Comparison of ENCODE assay signal across 23 cellular contexts in the genomic region with DNA sequence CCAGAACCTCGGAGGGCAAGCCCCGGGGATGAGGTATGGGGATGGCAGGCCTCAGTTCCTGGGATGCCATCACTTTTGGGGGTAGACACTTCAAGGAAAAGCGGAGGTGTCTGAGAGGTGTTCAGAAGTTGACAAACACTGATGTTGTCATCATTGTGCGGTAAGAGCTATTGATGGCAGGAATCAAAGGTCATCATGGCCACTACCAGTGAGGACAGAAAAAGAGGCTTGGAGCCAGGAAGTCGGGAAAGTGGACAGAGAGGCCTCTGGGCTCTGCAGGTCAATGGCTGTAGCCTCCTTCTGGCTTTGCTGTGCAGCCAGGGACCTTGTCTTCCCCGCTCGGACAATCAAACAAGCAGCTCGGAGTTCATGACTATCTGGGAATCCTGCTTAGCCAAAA. TPM values are rescaled to one million over a fixed set of nuclear protein-coding genes. Genes with fewer than 3 reads are reported as not detected.
A peak's percentile ranks its signal among the peaks of the same experiment; 100 is the strongest.
DNase-seq lines count a peak whose midpoint lies in the region; ATAC-seq, FAIRE-seq and TF ChIP-seq lines count a peak whose summit lies in the region.
"Had no signal": no experiment of that assay in that cellular context is flagged by ENCODE, and none has a peak within 500 bp of the region (broad histone marks: within the 10 kb centered on the region; RNA-seq: fewer than 3 reads in every experiment).

No MANE protein-coding gene starts in this region.

- no peaks in the 10 kb centered on the region for H3K79me2 ChIP-seq in HepG2 (ENCODE audit: insufficient read depth, low read length)
- no peaks in the 10 kb centered on the region for H3K79me2 ChIP-seq in neural progenitor cell (ENCODE audit: low read depth)
- no peaks in the 10 kb centered on the region for H3K79me2 ChIP-seq in PC-3 (ENCODE audit: low read length)

- H2AFZ ChIP-seq in HepG2 (ENCODE audit: low read length) (no peak overlapping the region), neural progenitor cell (replicated peaks) (no peak overlapping the region), PC-3 (ENCODE audit: low read length) (no peak overlapping the region)

- H3K27ac Mint-ChIP-seq in neural progenitor cell, result peak overlapping the region; percentile 93
- H3K27ac Mint-ChIP-seq: B cell; CD4-positive, alpha-beta T cell; CD8-positive, alpha-beta T cell had no signal

- in situ Hi-C loops in HepG2 (cut with HindIII; ENCODE audit: extremely low pct_ligation_motif_present, low pct_unique_long_range_greater_than_20kb), result no loop called here

- H3K9me2 ChIP-seq in PC-3 (replicated peaks; ENCODE audit: low read length), result no peaks in the 10 kb centered on the region

- BruUV-seq in HepG2 (replicated peaks; lab: Mats Ljungman, UMichigan), result no TSS peak
- BruUV-seq in PC-3 (replicated peaks; lab: Mats Ljungman, UMichigan), result no TSS peak

- no peaks in the 10 kb centered on the region for H3K36me3 ChIP-seq in liver (ENCODE audit: control insufficient read depth in 4 of 4, insufficient read depth in 3 of 4, low read depth in 1 of 4, low read length in 3 of 4)
- no peaks in the 10 kb centered on the region for H3K36me3 ChIP-seq in HepG2 (replicated peaks in 1 of 2; ENCODE audit: control insufficient read depth in 1 of 2, insufficient read depth in 2 of 2, low read length in 2 of 2)
- no peaks in the 10 kb centered on the region for H3K36me3 ChIP-seq in neural progenitor cell
- H3K36me3 ChIP-seq in PC-3 (ENCODE audit: low read depth, low read length), result no peaks in the 10 kb centered on the region
- H3K36me3 ChIP-seq: BLaER1 treated with 17β-estradiol and CSF1 and Interleukin-3, amounts not matched to agents 10 nM and 100 nM had no signal

- TF ChIP-seq POLR2A in HepG2 (IDR thresholded peaks at IDR 0.05; ENCODE audit: insufficient read depth in 1 of 2, low read depth in 2 of 2, low read length in 2 of 2) (no peak), erythroblast (IDR thresholded peaks at IDR 0.05; ENCODE audit: low read length) (no peak)

- H3K4me3 Mint-ChIP-seq in neural progenitor cell, result peak overlapping the region; percentile 9
- H3K4me3 Mint-ChIP-seq: B cell; CD4-positive, alpha-beta T cell; CD8-positive, alpha-beta T cell had no signal

- ATAC-seq in HepG2 (no peak), left lobe of liver (peak; percentile 64), PC-3 (no peak)
- ATAC-seq: A549; CD8-positive, alpha-beta T cell had no signal

- 77% methylated on average over 8 of the region's 8 CpGs for WGBS in liver
- 30% methylated on average over 8 of the region's 8 CpGs for WGBS in HepG2 (ENCODE audit: low lambda C conversion rate)

- peaks cover 46% of the 10 kb centered on the region for H3K4me1 Mint-ChIP-seq in neural progenitor cell
- H3K4me1 Mint-ChIP-seq: B cell had no signal

- H3K9ac ChIP-seq in liver (ENCODE audit: low read depth in 1 of 2, low read length in 2 of 2) (no peak overlapping the region), HepG2 (ENCODE audit: insufficient read depth, low read depth, low read length) (no peak overlapping the region), neural progenitor cell (no peak overlapping the region), PC-3 (ENCODE audit: low read length) (no peak overlapping the region)
- H3K9ac ChIP-seq: BLaER1 treated with 17β-estradiol and CSF1 and Interleukin-3, amounts not matched to agents 10 nM and 100 nM had no signal

- H3K36me3 Mint-ChIP-seq in neural progenitor cell, result no peaks in the 10 kb centered on the region
- H3K36me3 Mint-ChIP-seq: CD8-positive, alpha-beta T cell had no signal

- H3K4me1 ChIP-seq in liver (ENCODE audit: control insufficient read depth in 4 of 4, insufficient read depth in 4 of 4, low read length in 3 of 4), result no peaks in the 10 kb centered on the region
- H3K4me1 ChIP-seq in HepG2 (ENCODE audit: insufficient read depth, low read length), result peaks cover 5% of the 10 kb centered on the region; the same call in 1 of the 2 replicates
- H3K4me1 ChIP-seq in neural progenitor cell, result peaks cover 5% of the 10 kb centered on the region
- no peaks in the 10 kb centered on the region for H3K4me1 ChIP-seq in PC-3 (ENCODE audit: insufficient read depth, low read length)
- H3K4me1 ChIP-seq: A549; BLaER1 treated with 17β-estradiol and CSF1 and Interleukin-3, amounts not matched to agents 10 nM and 100 nM; Caco-2 had no signal

- no peak for FAIRE-seq in HepG2 (lab: Jason Lieb, UNC)
- FAIRE-seq: A549, D721Med, G401.6, GM12891, GM19239 had no signal

- TF ChIP-seq RAD21 in liver (IDR thresholded peaks at IDR 0.05) (no peak), HepG2 (CRISPR knock-in tag; IDR thresholded peaks at IDR 0.05) (no peak)

- CTCF ChIA-PET in HepG2 (lab: Yijun Ruan, JAX; ENCODE audit: low intra/inter-chr PET ratio, low total read pairs), result no interaction called here
- CTCF ChIA-PET in PC-3 (lab: Charles Lee), result no interaction called here

- POLR2A ChIA-PET in HepG2 (lab: Yijun Ruan, JAX), result no interaction called here
- POLR2A ChIA-PET in PC-3 (lab: Charles Lee; ENCODE audit: unreplicated experiment), result no interaction called here

- TF ChIP-seq EP300 in HepG2 (IDR thresholded peaks at IDR 0.05; ENCODE audit: low read depth in 2 of 2, low read length in 2 of 2) (no peak), HepG2 (CRISPR knock-in tag; IDR thresholded peaks at IDR 0.05; ENCODE audit: borderline replicate concordance) (no peak)

- no peak overlapping the region for H3K27ac ChIP-seq in liver (ENCODE audit: low read depth in 1 of 2, low read length in 2 of 2)
- H3K27ac ChIP-seq in HepG2 (ENCODE audit: extremely low read length, insufficient read depth, low read length), result no peak overlapping the region
- no peak overlapping the region for H3K27ac ChIP-seq in neural progenitor cell
- no peak overlapping the region for H3K27ac ChIP-seq in PC-3 (ENCODE audit: low read length)
- H3K27ac ChIP-seq: 22Rv1; A549; BLaER1 treated with 17β-estradiol and CSF1 and Interleukin-3, amounts not matched to agents 10 nM and 100 nM; C4-2B had no signal

- H3F3A ChIP-seq in neural progenitor cell (ENCODE audit: low read depth) (peaks cover 2% of the 10 kb centered on the region), PC-3 (ENCODE audit: low read length, unreplicated experiment) (no peaks in the 10 kb centered on the region)

- DNase-seq in HepG2 (ENCODE audit: low spot score) (no peak), left lobe of liver (ENCODE audit: low spot score) (no peak), neural progenitor cell (ENCODE audit: low spot score) (no peak), PC-3 (no peak), erythroblast (lab: John Stamatoyannopoulos, UW) (no peak), NCI-H510A treated with DMSO at 0.1 percent for 48 hours (lab: John Stamatoyannopoulos, UW) (no peak)
- DNase-seq: AML-193; Caco-2; Calu3; CD4-positive, alpha-beta T cell; CD8-positive, alpha-beta T cell; DMS79 treated with DMSO at 0.1 percent for 48 hours; GF-D8 had no signal

- no peaks in the 10 kb centered on the region for H3K27me3 ChIP-seq in liver (ENCODE audit: control insufficient read depth in 4 of 4, insufficient read depth in 4 of 4, low read length in 3 of 4)
- peaks cover 2 to 53% of the 10 kb centered on the region in 2 experiments; a peak in 4 of 5 replicates for H3K27me3 ChIP-seq in HepG2 (ENCODE audit: control insufficient read depth in 1 of 2, insufficient read depth in 2 of 2, low read length in 2 of 2)
- H3K27me3 ChIP-seq in neural progenitor cell, result no peaks in the 10 kb centered on the region
- no peaks in the 10 kb centered on the region for H3K27me3 ChIP-seq in PC-3 (ENCODE audit: low read length)
- H3K27me3 ChIP-seq: BLaER1 treated with 17β-estradiol and CSF1 and Interleukin-3, amounts not matched to agents 10 nM and 100 nM had no signal

- H3K9me3 ChIP-seq in liver (ENCODE audit: control insufficient read depth in 4 of 4, low read length in 3 of 4) (no peaks in the 10 kb centered on the region), HepG2 (ENCODE audit: low read length) (peaks cover 6% of the 10 kb centered on the region), neural progenitor cell (ENCODE audit: low read depth) (no peaks in the 10 kb centered on the region), PC-3 (ENCODE audit: low read length) (no peaks in the 10 kb centered on the region)
- H3K9me3 ChIP-seq: Caco-2 had no signal

- peaks cover 7% of the 10 kb centered on the region for H3K9me3 Mint-ChIP-seq in neural progenitor cell
- H3K9me3 Mint-ChIP-seq: CD4-positive, alpha-beta T cell had no signal

- intact Hi-C loops in HepG2 (cut with micrococcal nuclease; ENCODE audit: unreplicated experiment), result no loop called here
- intact Hi-C loops in PC-3 (cut with micrococcal nuclease), result no loop called here

- peaks cover 13% of the 10 kb centered on the region for H3K27me3 Mint-ChIP-seq in neural progenitor cell (ENCODE audit: insufficient read depth, low read depth)
- H3K27me3 Mint-ChIP-seq: B cell; CD4-positive, alpha-beta T cell had no signal

- H3K4me2 ChIP-seq in HepG2 (ENCODE audit: low read depth, low read length), result no peak overlapping the region
- H3K4me2 ChIP-seq in neural progenitor cell, result no peak overlapping the region
- no peak overlapping the region for H3K4me2 ChIP-seq in PC-3 (ENCODE audit: low read length)
- H3K4me2 ChIP-seq: A549; BLaER1 treated with 17β-estradiol and CSF1 and Interleukin-3, amounts not matched to agents 10 nM and 100 nM had no signal

- no peak for TF ChIP-seq CTCF in liver (IDR thresholded peaks at IDR 0.05; ENCODE audit: low read depth, low read length, missing input control)
- no peak for TF ChIP-seq CTCF in HepG2 (CRISPR knock-in tag; IDR thresholded peaks at IDR 0.05)
- no peak for TF ChIP-seq CTCF in neural progenitor cell (IDR thresholded peaks at IDR 0.05)
- TF ChIP-seq CTCF in PC-3 (conservative IDR thresholded peaks at IDR 0.05; ENCODE audit: low read depth, low read length), result no peak

- H4K20me1 ChIP-seq in HepG2 (ENCODE audit: insufficient read depth, low read length), result no peaks in the 10 kb centered on the region
- H4K20me1 ChIP-seq in neural progenitor cell (ENCODE audit: low read depth), result no peaks in the 10 kb centered on the region
- no peaks in the 10 kb centered on the region for H4K20me1 ChIP-seq in PC-3 (ENCODE audit: low read length)
- H4K20me1 ChIP-seq: BLaER1 treated with 17β-estradiol and CSF1 and Interleukin-3, amounts not matched to agents 10 nM and 100 nM had no signal

- H3K4me3 ChIP-seq in liver (ENCODE audit: low read depth in 1 of 3, low read length in 3 of 3), result no peak overlapping the region
- H3K4me3 ChIP-seq in HepG2 (replicated peaks in 1 of 3; ENCODE audit: insufficient read depth in 1 of 3, low read depth in 2 of 3, low read length in 3 of 3), result no peak overlapping the region
- no peak overlapping the region for H3K4me3 ChIP-seq in neural progenitor cell
- H3K4me3 ChIP-seq in PC-3 (ENCODE audit: low read length), result no peak overlapping the region
- H3K4me3 ChIP-seq: A549; BLaER1 treated with 17β-estradiol and CSF1 and Interleukin-3, amounts not matched to agents 10 nM and 100 nM had no signal

RNA-seq across cellular contexts. Expression of a gene that starts 19.3 kb away (rescaled TPM):
- 1 to 10 TPM; 2.6 to 6.0 TPM for total RNA-seq in liver
- 1 to 10 TPM; 1.6 to 3.5 TPM for polyA plus RNA-seq in liver
- total RNA-seq in HepG2 (2016; rRNA removed; fragmentation: Illumina TruSeq; extraction: Trizol), result not detected in 2 replicates
- total RNA-seq in HepG2 (2016; cell fraction: cytosol; rRNA removed; fragmentation: Illumina TruSeq; extraction: Trizol; ENCODE audit: low read depth), result not detected in 2 replicates
- total RNA-seq in HepG2 (2016; cell fraction: insoluble cytoplasmic fraction; rRNA removed; fragmentation: Illumina TruSeq; extraction: Trizol), result not detected in 2 replicates
- not detected in 2 replicates for total RNA-seq in HepG2 (2016; cell fraction: membrane; rRNA removed; fragmentation: Illumina TruSeq; extraction: Trizol)
- not detected in 2 replicates for total RNA-seq in HepG2 (2016; cell fraction: nucleus; rRNA removed; fragmentation: Illumina TruSeq; extraction: Trizol)
- 0.04 TPM in 1 of 2 replicates, not detected in the other for polyA plus RNA-seq in HepG2 (2011; rRNA removed)
- 0.03 TPM in 1 of 2 replicates, not detected in the other for polyA plus RNA-seq in HepG2 (2011; cell fraction: cytosol; rRNA removed)
- polyA plus RNA-seq in HepG2 (2011; cell fraction: nucleus; rRNA removed), result 0.23 TPM in 1 of 2 replicates, not detected in the other
- not detected in 2 replicates for polyA plus RNA-seq in HepG2 (2012)
- not detected in 2 replicates for polyA plus RNA-seq in HepG2 (2016; cell fraction: cytosol; fragmentation: Illumina TruSeq; extraction: Trizol; ENCODE audit: low read depth)
- polyA plus RNA-seq in HepG2 (2016; cell fraction: insoluble cytoplasmic fraction; fragmentation: Illumina TruSeq; extraction: Trizol; ENCODE audit: low read depth), result not detected in 2 replicates
- not detected in 2 replicates for polyA plus RNA-seq in HepG2 (2016; cell fraction: membrane; fragmentation: Illumina TruSeq; extraction: Trizol; ENCODE audit: low read depth)
- not detected in 2 replicates for polyA plus RNA-seq in HepG2 (2016; cell fraction: nucleus; fragmentation: Illumina TruSeq; extraction: Trizol; ENCODE audit: insufficient read depth, low read depth)
- 9.1 TPM in 1 of 2 replicates, not detected in the other for polyA minus RNA-seq in HepG2 (2011; rRNA and poly(A)+ RNA removed; ENCODE audit: low replicate concordance)
- polyA minus RNA-seq in HepG2 (2011; cell fraction: cytosol; rRNA and poly(A)+ RNA removed), result not detected in 2 replicates
- not detected in 2 replicates for polyA minus RNA-seq in HepG2 (2011; cell fraction: nucleus; rRNA and poly(A)+ RNA removed)
- 2.4 TPM for total RNA-seq in left lobe of liver
- total RNA-seq in neural progenitor cell (ENCODE audit: low replicate concordance), result 0.71 and 1.6 TPM in 2 replicates
- 0.86 and 3.1 TPM in 2 replicates for total RNA-seq in PC-3 (2014; rRNA removed)
